ENCODE assay signal across 35 cellular contexts in the genomic region with DNA sequence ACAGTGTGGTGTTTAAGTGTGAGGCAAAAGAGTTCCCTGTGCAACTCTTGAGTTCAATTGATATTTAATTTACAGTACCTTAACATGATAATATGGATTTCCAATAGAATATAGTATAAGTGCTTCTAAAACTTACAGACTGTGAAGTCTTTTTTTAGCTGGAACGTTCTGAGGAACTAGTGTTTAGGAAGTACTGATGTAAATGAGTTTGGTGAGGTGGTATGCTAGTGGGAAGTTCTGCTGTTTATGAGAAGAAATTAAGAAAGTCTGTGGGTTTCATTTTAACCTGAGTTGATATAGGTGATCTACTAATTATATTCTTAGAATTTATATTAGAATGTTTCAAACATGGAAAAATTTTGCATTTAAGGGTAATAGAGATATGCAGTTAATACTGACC. TPM values are rescaled to one million over a fixed set of nuclear protein-coding genes. Genes with fewer than 3 reads are reported as not detected.
A peak's percentile ranks its signal among the peaks of the same experiment; 100 is the strongest.
DNase-seq lines count a peak whose midpoint lies in the region; ATAC-seq, FAIRE-seq and TF ChIP-seq lines count a peak whose summit lies in the region.
"Had no signal": no experiment of that assay in that cellular context is flagged by ENCODE, and none has a peak within 500 bp of the region (broad histone marks: within the 10 kb centered on the region; RNA-seq: fewer than 3 reads in every experiment).

No MANE protein-coding gene starts in this region.

- H3K9ac ChIP-seq in IMR-90 (ENCODE audit: low read depth, low read length): no peak overlapping the region
- no peak overlapping the region for H3K9ac ChIP-seq in smooth muscle cell (ENCODE audit: low read depth)
- H3K9ac ChIP-seq in HepG2 (ENCODE audit: insufficient read depth, low read depth, low read length): no peak overlapping the region
- H3K9ac ChIP-seq: GM23248 had no signal

- TF ChIP-seq RAD21 in IMR-90 (IDR thresholded peaks at IDR 0.05; ENCODE audit: low read length): no peak
- no peak for TF ChIP-seq RAD21 in HepG2 (CRISPR knock-in tag; IDR thresholded peaks at IDR 0.05)

- intact Hi-C loops in activated CD4-positive, alpha-beta memory T cell treated with anti-CD3 and anti-CD28 coated beads for 36 hours (cut with micrococcal nuclease): no loop called here
- intact Hi-C loops in IMR-90 (cut with micrococcal nuclease) (no loop called here), HepG2 (cut with micrococcal nuclease; ENCODE audit: unreplicated experiment) (no loop called here)

- peaks cover 3% of the 10 kb centered on the region for H3K9me1 ChIP-seq in IMR-90 (ENCODE audit: insufficient read depth, low read length)

- H3K9me3 ChIP-seq in IMR-90 (ENCODE audit: control insufficient read depth, insufficient read depth, low read length) (no peaks in the 10 kb centered on the region), smooth muscle cell (replicated peaks; ENCODE audit: low read depth) (no peaks in the 10 kb centered on the region), HepG2 (ENCODE audit: low read length) (no peaks in the 10 kb centered on the region)
- H3K9me3 ChIP-seq: colonic mucosa, psoas muscle, sigmoid colon, SJCRH30 had no signal

- POLR2A ChIA-PET in activated CD4-positive, alpha-beta memory T cell treated with anti-CD3 and anti-CD28 coated beads for 36 hours (lab: Charles Lee): no interaction called here
- POLR2A ChIA-PET in activated CD4-positive, alpha-beta memory T cell treated with anti-CD3 and anti-CD28 coated beads, Interleukin-2, amount 10 ng/mL, durations not matched to agents 7 days and 5 days (lab: Charles Lee): interaction anchor here (1.1 to 3.9 kb wide), 5 partner anchors 26 to 55 kb away, joined by 3 to 14 read pairs (median 3); a partner anchor contains a TSS
- POLR2A ChIA-PET in IMR-90 (lab: Charles Lee; ENCODE audit: unreplicated experiment): no interaction called here
- POLR2A ChIA-PET in HepG2 (lab: Yijun Ruan, JAX): no interaction called here

- H2BK120ac ChIP-seq in IMR-90 (ENCODE audit: low read depth, low read length): no peak overlapping the region

- H3K4me3 ChIP-seq in IMR-90 (ENCODE audit: insufficient read depth, low read depth, low read length) (no peak overlapping the region), smooth muscle cell (no peak overlapping the region), HepG2 (replicated peaks in 1 of 3; ENCODE audit: insufficient read depth in 1 of 3, low read depth in 2 of 3, low read length in 3 of 3) (no peak overlapping the region)
- H3K4me3 ChIP-seq: cardiac muscle cell, colonic mucosa, GM23248, psoas muscle, sigmoid colon, SJCRH30 had no signal

- H3K4me2 ChIP-seq in IMR-90 (ENCODE audit: low read depth, low read length) (no peak overlapping the region), smooth muscle cell (no peak overlapping the region), HepG2 (ENCODE audit: low read depth, low read length) (no peak overlapping the region)

- no peak overlapping the region for H4K8ac ChIP-seq in IMR-90 (ENCODE audit: low read depth in 2 of 2, low read length in 2 of 2)

- no peak overlapping the region for H2AFZ ChIP-seq in IMR-90 (replicated peaks; ENCODE audit: low read length, poor library complexity)
- no peak overlapping the region for H2AFZ ChIP-seq in smooth muscle cell (ENCODE audit: low read depth)
- H2AFZ ChIP-seq in HepG2 (ENCODE audit: low read length): no peak overlapping the region
- H2AFZ ChIP-seq: GM23248 had no signal

- no peak overlapping the region for H3K4ac ChIP-seq in IMR-90 (ENCODE audit: low read depth, low read length)

- dilution Hi-C loops in IMR-90 (cut with HindIII; ENCODE audit: low sequenced_read_pairs, unreplicated experiment): no loop called here

- no CpG with 5 or more reads among the region's 1 CpG for WGBS in IMR-90 (ENCODE audit: extremely low coverage in 2 of 2, insufficient read length in 1 of 2), 2 experiments
- WGBS in smooth muscle cell (ENCODE audit: low lambda C conversion rate): 94% methylated on average over 1 of the region's 1 CpG
- WGBS in HepG2 (ENCODE audit: low lambda C conversion rate): 100% methylated on average over 1 of the region's 1 CpG

- peaks cover 39% of the 10 kb centered on the region for H3K36me3 ChIP-seq in IMR-90 (ENCODE audit: control insufficient read depth, insufficient read depth, low read length)
- peaks cover 35% of the 10 kb centered on the region for H3K36me3 ChIP-seq in smooth muscle cell (ENCODE audit: low read depth)
- H3K36me3 ChIP-seq in HepG2 (replicated peaks in 1 of 2; ENCODE audit: control insufficient read depth in 1 of 2, insufficient read depth in 2 of 2, low read length in 2 of 2): peaks cover 39 to 90% of the 10 kb centered on the region in 2 experiments

- FAIRE-seq in HepG2 (lab: Jason Lieb, UNC): no peak

- no peak overlapping the region for H3K18ac ChIP-seq in IMR-90 (ENCODE audit: low read depth, low read length)

- TF ChIP-seq CTCF in IMR-90 (conservative IDR thresholded peaks at IDR 0.05; ENCODE audit: low read depth, low read length) (no peak), brain (conservative IDR thresholded peaks at IDR 0.05) (no peak), smooth muscle cell (IDR thresholded peaks at IDR 0.05; ENCODE audit: borderline replicate concordance, insufficient read depth, poor library complexity, severe bottlenecking) (no peak), HepG2 (CRISPR knock-in tag; IDR thresholded peaks at IDR 0.05) (no peak)

- no peaks in the 10 kb centered on the region for H3K27me3 ChIP-seq in IMR-90 (ENCODE audit: control insufficient read depth, insufficient read depth, low read length)
- H3K27me3 ChIP-seq in smooth muscle cell (ENCODE audit: low read depth): no peaks in the 10 kb centered on the region
- H3K27me3 ChIP-seq in HepG2 (ENCODE audit: control insufficient read depth in 1 of 2, insufficient read depth in 2 of 2, low read length in 2 of 2): no peaks in the 10 kb centered on the region
- H3K27me3 ChIP-seq: cardiac muscle cell, colonic mucosa, sigmoid colon, SJCRH30 had no signal

- TF ChIP-seq POLR2A in IMR-90 (IDR thresholded peaks at IDR 0.05; ENCODE audit: low read depth, low read length) (no peak), HepG2 (IDR thresholded peaks at IDR 0.05; ENCODE audit: insufficient read depth in 1 of 2, low read depth in 2 of 2, low read length in 2 of 2) (no peak)

- no TSS peak for BruUV-seq in IMR-90 (replicated peaks; lab: Mats Ljungman, UMichigan)
- BruUV-seq in HepG2 (replicated peaks; lab: Mats Ljungman, UMichigan): no TSS peak

- TF ChIP-seq EP300 in HepG2 (IDR thresholded peaks at IDR 0.05; ENCODE audit: low read depth in 2 of 2, low read length in 2 of 2) (no peak), HepG2 (CRISPR knock-in tag; IDR thresholded peaks at IDR 0.05; ENCODE audit: borderline replicate concordance) (no peak)

- H3K56ac ChIP-seq in IMR-90 (ENCODE audit: extremely low read depth, insufficient read depth, low read length): no peak overlapping the region

- no peak overlapping the region for H2AK5ac ChIP-seq in IMR-90 (ENCODE audit: low read depth, low read length)

- H3K27ac ChIP-seq in IMR-90 (ENCODE audit: insufficient read depth, low read length) (no peak overlapping the region), smooth muscle cell (ENCODE audit: low read depth) (peak overlapping the region; percentile 22), HepG2 (ENCODE audit: extremely low read length, insufficient read depth, low read length) (no peak overlapping the region)
- H3K27ac ChIP-seq: 22Rv1, cardiac muscle cell, colonic mucosa, GM23248, psoas muscle, sigmoid colon, SJCRH30 had no signal

- H4K20me1 ChIP-seq in IMR-90 (ENCODE audit: insufficient read depth, low read length) (peaks cover 3% of the 10 kb centered on the region; the same call in 1 of the 2 replicates), smooth muscle cell (ENCODE audit: low read depth) (peaks cover 79% of the 10 kb centered on the region), HepG2 (ENCODE audit: insufficient read depth, low read length) (no peaks in the 10 kb centered on the region)

- no peak overlapping the region for H2BK20ac ChIP-seq in IMR-90 (ENCODE audit: low read depth, low read length)

- no peaks in the 10 kb centered on the region for H3K9me3 Mint-ChIP-seq in activated CD4-positive, alpha-beta memory T cell treated with anti-CD3 and anti-CD28 coated beads for 36 hours
- H3K9me3 Mint-ChIP-seq in activated CD4-positive, alpha-beta memory T cell treated with anti-CD3 and anti-CD28 coated beads, Interleukin-2, amount 10 ng/mL, durations not matched to agents 7 days and 5 days: no peaks in the 10 kb centered on the region
- no peaks in the 10 kb centered on the region for H3K9me3 Mint-ChIP-seq in brain
- H3K9me3 Mint-ChIP-seq: activated naive CD4-positive, alpha-beta T cell treated with anti-CD3 and anti-CD28 coated beads, Interleukin-2, amount 10 ng/mL, durations not matched to agents 7 days and 5 days; CD14-positive monocyte; IgD-negative memory B cell had no signal

- no peak overlapping the region for H3K14ac ChIP-seq in IMR-90 (replicated peaks; ENCODE audit: low read depth, low read length)

- DNase-seq in activated CD4-positive, alpha-beta memory T cell treated with anti-CD3 and anti-CD28 coated beads for 36 hours: no peak
- DNase-seq in activated CD4-positive, alpha-beta memory T cell treated with anti-CD3 and anti-CD28 coated beads, Interleukin-2, amount 10 ng/mL, durations not matched to agents 7 days and 5 days: no peak
- DNase-seq in IMR-90 (no peak), smooth muscle cell (lab: John Stamatoyannopoulos, UW; ENCODE audit: unreplicated experiment) (no peak), COLO829 (ENCODE audit: low spot score) (no peak), HepG2 (ENCODE audit: low spot score) (no peak)
- DNase-seq: activated CD4-positive, alpha-beta T cell treated with anti-CD3 and anti-CD28 coated beads for 48 hours; activated naive CD4-positive, alpha-beta T cell treated with anti-CD3 and anti-CD28 coated beads, Interleukin-2, amount 10 ng/mL, durations not matched to agents 7 days and 5 days; anterior cingulate cortex; colonic mucosa; DMS79 treated with DMSO at 0.1 percent for 48 hours; effector CD8-positive, alpha-beta T cell; erythroblast; GF-D8; GM23248; mesendoderm; NCI-H1092 treated with DMSO at 0.1 percent for 48 hours; NCI-H187 treated with DMSO at 0.1 percent for 48 hours; NCI-H2171; NCI-H510A; psoas muscle; RPMI8226; sigmoid colon; SJCRH30; stimulated activated CD4-positive, alpha-beta T cell treated with anti-CD3 and anti-CD28 coated beads, Interleukin-4, amount 100 ng/mL, for 24 hours; substantia nigra; SW 1271; T-helper 9 cell; trophoblast cell had no signal

- peaks cover 33% of the 10 kb centered on the region for H3K36me3 Mint-ChIP-seq in activated CD4-positive, alpha-beta memory T cell treated with anti-CD3 and anti-CD28 coated beads for 36 hours
- peaks cover 67% of the 10 kb centered on the region for H3K36me3 Mint-ChIP-seq in activated CD4-positive, alpha-beta memory T cell treated with anti-CD3 and anti-CD28 coated beads, Interleukin-2, amount 10 ng/mL, durations not matched to agents 7 days and 5 days (ENCODE audit: low read depth)
- peaks cover 55% of the 10 kb centered on the region for H3K36me3 Mint-ChIP-seq in brain

- CTCF ChIA-PET in activated CD4-positive, alpha-beta memory T cell treated with anti-CD3 and anti-CD28 coated beads for 36 hours (lab: Charles Lee): interaction anchor here (1.2 kb wide), 2 partner anchors 32 to 239 kb away, joined by 3 read pairs; a partner anchor contains a TSS
- CTCF ChIA-PET in activated CD4-positive, alpha-beta memory T cell treated with anti-CD3 and anti-CD28 coated beads, Interleukin-2, amount 10 ng/mL, durations not matched to agents 7 days and 5 days (lab: Charles Lee): interaction anchor here (1.5 kb wide), 1 partner anchor 32 kb away, joined by 4 read pairs; a partner anchor contains a TSS
- CTCF ChIA-PET in IMR-90 (lab: Yijun Ruan, JAX) (no interaction called here), HepG2 (lab: Yijun Ruan, JAX; ENCODE audit: low intra/inter-chr PET ratio, low total read pairs) (no interaction called here)

- peaks cover 13% of the 10 kb centered on the region for H3K4me1 Mint-ChIP-seq in activated CD4-positive, alpha-beta memory T cell treated with anti-CD3 and anti-CD28 coated beads for 36 hours (ENCODE audit: low read depth)
- peaks cover 14% of the 10 kb centered on the region for H3K4me1 Mint-ChIP-seq in activated CD4-positive, alpha-beta memory T cell treated with anti-CD3 and anti-CD28 coated beads, Interleukin-2, amount 10 ng/mL, durations not matched to agents 7 days and 5 days
- H3K4me1 Mint-ChIP-seq in brain: no peaks in the 10 kb centered on the region

- no peak overlapping the region for H2BK15ac ChIP-seq in IMR-90 (ENCODE audit: low read depth, low read length)

- no peak overlapping the region; the same call in 1 of the 2 replicates for H3K23ac ChIP-seq in IMR-90 (ENCODE audit: low read depth, low read length)

- no peaks in the 10 kb centered on the region for H3K27me3 Mint-ChIP-seq in activated CD4-positive, alpha-beta memory T cell treated with anti-CD3 and anti-CD28 coated beads for 36 hours
- H3K27me3 Mint-ChIP-seq in activated CD4-positive, alpha-beta memory T cell treated with anti-CD3 and anti-CD28 coated beads, Interleukin-2, amount 10 ng/mL, durations not matched to agents 7 days and 5 days: no peaks in the 10 kb centered on the region
- no peaks in the 10 kb centered on the region for H3K27me3 Mint-ChIP-seq in brain
- H3K27me3 Mint-ChIP-seq: activated naive CD4-positive, alpha-beta T cell treated with anti-CD3 and anti-CD28 coated beads, Interleukin-2, amount 10 ng/mL, durations not matched to agents 7 days and 5 days; IgD-negative memory B cell had no signal

- H2BK5ac ChIP-seq in IMR-90 (ENCODE audit: low read depth, low read length, poor library complexity, severe bottlenecking): peak overlapping the region; percentile 48

- H3K4me1 ChIP-seq in IMR-90 (ENCODE audit: control insufficient read depth, insufficient read depth, low read length): peaks cover 11% of the 10 kb centered on the region
- H3K4me1 ChIP-seq in smooth muscle cell (ENCODE audit: low read depth): no peaks in the 10 kb centered on the region
- no peaks in the 10 kb centered on the region for H3K4me1 ChIP-seq in HepG2 (ENCODE audit: insufficient read depth, low read length)
- H3K4me1 ChIP-seq: psoas muscle, SJCRH30 had no signal

- H4K91ac ChIP-seq in IMR-90 (ENCODE audit: insufficient read depth, low read depth, low read length): no peak overlapping the region

- ATAC-seq in IMR-90 (ENCODE audit: low read depth) (no peak), GM19023 (IDR thresholded peaks at IDR 0.05; ENCODE audit: unreplicated experiment) (no peak), HepG2 (no peak)
- ATAC-seq: psoas muscle had no signal

- H3F3A ChIP-seq in smooth muscle cell (ENCODE audit: low read depth): peaks cover 19% of the 10 kb centered on the region

- H3K4me3 Mint-ChIP-seq in activated CD4-positive, alpha-beta memory T cell treated with anti-CD3 and anti-CD28 coated beads for 36 hours: no peak overlapping the region
- H3K4me3 Mint-ChIP-seq in activated CD4-positive, alpha-beta memory T cell treated with anti-CD3 and anti-CD28 coated beads, Interleukin-2, amount 10 ng/mL, durations not matched to agents 7 days and 5 days: no peak overlapping the region
- no peak overlapping the region for H3K4me3 Mint-ChIP-seq in brain
- H3K4me3 Mint-ChIP-seq: activated naive CD4-positive, alpha-beta T cell treated with anti-CD3 and anti-CD28 coated beads, Interleukin-2, amount 10 ng/mL, durations not matched to agents 7 days and 5 days; CD14-positive monocyte had no signal

- H4K5ac ChIP-seq in IMR-90 (ENCODE audit: low read depth, low read length): no peak overlapping the region

- H3K27ac Mint-ChIP-seq in activated CD4-positive, alpha-beta memory T cell treated with anti-CD3 and anti-CD28 coated beads for 36 hours: peak overlapping the region; percentile 58
- no peak overlapping the region for H3K27ac Mint-ChIP-seq in activated CD4-positive, alpha-beta memory T cell treated with anti-CD3 and anti-CD28 coated beads, Interleukin-2, amount 10 ng/mL, durations not matched to agents 7 days and 5 days
- H3K27ac Mint-ChIP-seq in brain: peak overlapping the region in 3 of 5 experiments; percentile 43 to 92 (median 49)
- H3K27ac Mint-ChIP-seq: activated naive CD4-positive, alpha-beta T cell treated with anti-CD3 and anti-CD28 coated beads, Interleukin-2, amount 10 ng/mL, durations not matched to agents 7 days and 5 days had no signal

- in situ Hi-C loops in IMR-90 (cut with MboI; ENCODE audit: low sequenced_read_pairs): loop anchor here (5.0 kb wide), 1 partner anchor 48 kb away; no protein-coding TSS in a partner anchor
- in situ Hi-C loops in HepG2 (cut with HindIII; ENCODE audit: extremely low pct_ligation_motif_present, low pct_unique_long_range_greater_than_20kb): no loop called here

- no peak overlapping the region for H2AK9ac ChIP-seq in IMR-90 (replicated peaks; ENCODE audit: low read depth, low read length, poor library complexity)

- H3K79me2 ChIP-seq in smooth muscle cell (ENCODE audit: low read depth) (peaks cover 67% of the 10 kb centered on the region), HepG2 (ENCODE audit: insufficient read depth, low read length) (peaks cover 2% of the 10 kb centered on the region)

- H3K79me1 ChIP-seq in IMR-90 (ENCODE audit: low read depth in 1 of 2, low read length in 2 of 2): peaks cover 29 to 56% of the 10 kb centered on the region in 2 experiments

RNA-seq across cellular contexts. Expression of a gene that starts 32.0 kb away (rescaled TPM):
- 10 to 100 TPM; 35.9 TPM for total RNA-seq in activated CD4-positive, alpha-beta memory T cell treated with anti-CD3 and anti-CD28 coated beads for 36 hours
- total RNA-seq in activated CD4-positive, alpha-beta memory T cell treated with anti-CD3 and anti-CD28 coated beads, Interleukin-2, amount 10 ng/mL, durations not matched to agents 7 days and 5 days: 10 to 100 TPM; 22.8 to 23.3 TPM
- 24.9 and 41.7 TPM in 2 replicates for total RNA-seq in IMR-90 (2012; rRNA removed)
- polyA plus RNA-seq in IMR-90 (2012; rRNA removed): 45.7 and 49.7 TPM in 2 replicates
- 16.5 and 31.5 TPM in 2 replicates for polyA plus RNA-seq in IMR-90 (2012; cell fraction: cytosol; rRNA removed)
- polyA plus RNA-seq in IMR-90 (2012; cell fraction: nucleus; rRNA removed; ENCODE audit: low replicate concordance): 4.6 and 33.1 TPM in 2 replicates
- 13.9 TPM for polyA plus RNA-seq in brain (ENCODE audit: insufficient read depth, low read depth, low replicate concordance)
- 11.4 and 28.2 TPM in 2 replicates for total RNA-seq in smooth muscle cell
- polyA plus RNA-seq in smooth muscle cell: 26.2 and 27.5 TPM in 2 replicates
- 48.7 and 67.7 TPM in 2 replicates for total RNA-seq in HepG2 (2016; rRNA removed; fragmentation: Illumina TruSeq; extraction: Trizol)
- total RNA-seq in HepG2 (2016; cell fraction: cytosol; rRNA removed; fragmentation: Illumina TruSeq; extraction: Trizol; ENCODE audit: low read depth): 24.5 and 30.9 TPM in 2 replicates
- 43.2 and 68.2 TPM in 2 replicates for total RNA-seq in HepG2 (2016; cell fraction: insoluble cytoplasmic fraction; rRNA removed; fragmentation: Illumina TruSeq; extraction: Trizol)
- total RNA-seq in HepG2 (2016; cell fraction: membrane; rRNA removed; fragmentation: Illumina TruSeq; extraction: Trizol): 26.1 and 28.8 TPM in 2 replicates
- 57.2 and 59.6 TPM in 2 replicates for total RNA-seq in HepG2 (2016; cell fraction: nucleus; rRNA removed; fragmentation: Illumina TruSeq; extraction: Trizol)
- polyA plus RNA-seq in HepG2 (2011; rRNA removed): 73.6 and 83.3 TPM in 2 replicates
- polyA plus RNA-seq in HepG2 (2011; cell fraction: cytosol; rRNA removed): 52.4 and 80.1 TPM in 2 replicates
- 24.3 and 32.5 TPM in 2 replicates for polyA plus RNA-seq in HepG2 (2011; cell fraction: nucleus; rRNA removed)
- polyA plus RNA-seq in HepG2 (2012): 61.8 and 70.1 TPM in 2 replicates
- polyA plus RNA-seq in HepG2 (2016; cell fraction: cytosol; fragmentation: Illumina TruSeq; extraction: Trizol; ENCODE audit: low read depth): 19.3 and 20.0 TPM in 2 replicates
- 49.4 and 52.0 TPM in 2 replicates for polyA plus RNA-seq in HepG2 (2016; cell fraction: insoluble cytoplasmic fraction; fragmentation: Illumina TruSeq; extraction: Trizol; ENCODE audit: low read depth)
- polyA plus RNA-seq in HepG2 (2016; cell fraction: membrane; fragmentation: Illumina TruSeq; extraction: Trizol; ENCODE audit: low read depth): 19.4 and 21.2 TPM in 2 replicates
- polyA plus RNA-seq in HepG2 (2016; cell fraction: nucleus; fragmentation: Illumina TruSeq; extraction: Trizol; ENCODE audit: insufficient read depth, low read depth): 111 and 117 TPM in 2 replicates
- 40.8 and 45.5 TPM in 2 replicates for polyA minus RNA-seq in HepG2 (2011; rRNA and poly(A)+ RNA removed; ENCODE audit: low replicate concordance)
- 17.2 and 20.3 TPM in 2 replicates for polyA minus RNA-seq in HepG2 (2011; cell fraction: cytosol; rRNA and poly(A)+ RNA removed)
- 31.4 and 37.7 TPM in 2 replicates for polyA minus RNA-seq in HepG2 (2011; cell fraction: nucleus; rRNA and poly(A)+ RNA removed)

RNA-seq across cellular contexts. Expression of a gene that starts 32.2 kb away (rescaled TPM):
- 100 to 1,000 TPM; 517 to 553 TPM for total RNA-seq in activated CD4-positive, alpha-beta memory T cell treated with anti-CD3 and anti-CD28 coated beads for 36 hours
- total RNA-seq in activated CD4-positive, alpha-beta memory T cell treated with anti-CD3 and anti-CD28 coated beads, Interleukin-2, amount 10 ng/mL, durations not matched to agents 7 days and 5 days: 100 to 1,000 TPM; 398 to 408 TPM
- total RNA-seq in IMR-90 (2012; rRNA removed) (197 and 272 TPM in 2 replicates), smooth muscle cell (514 and 545 TPM in 2 replicates), HepG2 (2016; rRNA removed; fragmentation: Illumina TruSeq; extraction: Trizol) (80.3 and 186 TPM in 2 replicates)
- polyA plus RNA-seq in IMR-90 (2012; rRNA removed) (59.9 and 89.8 TPM in 2 replicates), brain (ENCODE audit: insufficient read depth, low read depth, low replicate concordance) (34.0 TPM), smooth muscle cell (102 and 116 TPM in 2 replicates), HepG2 (2011; rRNA removed) (262 and 271 TPM in 2 replicates)
- polyA plus RNA-seq in IMR-90 (2012; cell fraction: cytosol; rRNA removed): 9.5 and 20.9 TPM in 2 replicates
- polyA plus RNA-seq in IMR-90 (2012; cell fraction: nucleus; rRNA removed; ENCODE audit: low replicate concordance): 28.0 and 437 TPM in 2 replicates
- total RNA-seq in HepG2 (2016; cell fraction: cytosol; rRNA removed; fragmentation: Illumina TruSeq; extraction: Trizol; ENCODE audit: low read depth): 81.7 and 81.9 TPM in 2 replicates
- total RNA-seq in HepG2 (2016; cell fraction: insoluble cytoplasmic fraction; rRNA removed; fragmentation: Illumina TruSeq; extraction: Trizol): 87.6 and 200 TPM in 2 replicates
- total RNA-seq in HepG2 (2016; cell fraction: membrane; rRNA removed; fragmentation: Illumina TruSeq; extraction: Trizol): 64.7 and 72.7 TPM in 2 replicates
- total RNA-seq in HepG2 (2016; cell fraction: nucleus; rRNA removed; fragmentation: Illumina TruSeq; extraction: Trizol): 414 and 436 TPM in 2 replicates
- 66.8 and 107 TPM in 2 replicates for polyA plus RNA-seq in HepG2 (2011; cell fraction: cytosol; rRNA removed)
- 244 and 352 TPM in 2 replicates for polyA plus RNA-seq in HepG2 (2011; cell fraction: nucleus; rRNA removed)
- polyA plus RNA-seq in HepG2 (2012): 151 and 169 TPM in 2 replicates
- 21.0 and 21.9 TPM in 2 replicates for polyA plus RNA-seq in HepG2 (2016; cell fraction: cytosol; fragmentation: Illumina TruSeq; extraction: Trizol; ENCODE audit: low read depth)
- polyA plus RNA-seq in HepG2 (2016; cell fraction: insoluble cytoplasmic fraction; fragmentation: Illumina TruSeq; extraction: Trizol; ENCODE audit: low read depth): 78.4 and 81.5 TPM in 2 replicates
- polyA plus RNA-seq in HepG2 (2016; cell fraction: membrane; fragmentation: Illumina TruSeq; extraction: Trizol; ENCODE audit: low read depth): 34.4 and 38.6 TPM in 2 replicates
- 277 and 292 TPM in 2 replicates for polyA plus RNA-seq in HepG2 (2016; cell fraction: nucleus; fragmentation: Illumina TruSeq; extraction: Trizol; ENCODE audit: insufficient read depth, low read depth)
- 294 and 406 TPM in 2 replicates for polyA minus RNA-seq in HepG2 (2011; rRNA and poly(A)+ RNA removed; ENCODE audit: low replicate concordance)
- polyA minus RNA-seq in HepG2 (2011; cell fraction: cytosol; rRNA and poly(A)+ RNA removed): 134 and 182 TPM in 2 replicates
- polyA minus RNA-seq in HepG2 (2011; cell fraction: nucleus; rRNA and poly(A)+ RNA removed): 788 and 1,143 TPM in 2 replicates

RNA-seq across cellular contexts. Expression of a gene that starts 55.5 kb away (rescaled TPM):
- 100 to 1,000 TPM; 203 to 206 TPM for total RNA-seq in activated CD4-positive, alpha-beta memory T cell treated with anti-CD3 and anti-CD28 coated beads for 36 hours
- 100 to 1,000 TPM; 156 to 163 TPM for total RNA-seq in activated CD4-positive, alpha-beta memory T cell treated with anti-CD3 and anti-CD28 coated beads, Interleukin-2, amount 10 ng/mL, durations not matched to agents 7 days and 5 days
- 576 and 641 TPM in 2 replicates for total RNA-seq in IMR-90 (2012; rRNA removed)
- 156 and 181 TPM in 2 replicates for polyA plus RNA-seq in IMR-90 (2012; rRNA removed)
- 72.2 and 169 TPM in 2 replicates for polyA plus RNA-seq in IMR-90 (2012; cell fraction: cytosol; rRNA removed)
- 55.8 and 274 TPM in 2 replicates for polyA plus RNA-seq in IMR-90 (2012; cell fraction: nucleus; rRNA removed; ENCODE audit: low replicate concordance)
- 135 TPM for polyA plus RNA-seq in brain (ENCODE audit: insufficient read depth, low read depth, low replicate concordance)
- total RNA-seq in smooth muscle cell: 362 and 378 TPM in 2 replicates
- polyA plus RNA-seq in smooth muscle cell: 102 and 114 TPM in 2 replicates
- total RNA-seq in HepG2 (2016; rRNA removed; fragmentation: Illumina TruSeq; extraction: Trizol): 283 and 643 TPM in 2 replicates
- 19.6 and 21.0 TPM in 2 replicates for total RNA-seq in HepG2 (2016; cell fraction: cytosol; rRNA removed; fragmentation: Illumina TruSeq; extraction: Trizol; ENCODE audit: low read depth)
- 267 and 594 TPM in 2 replicates for total RNA-seq in HepG2 (2016; cell fraction: insoluble cytoplasmic fraction; rRNA removed; fragmentation: Illumina TruSeq; extraction: Trizol)
- 63.1 and 72.1 TPM in 2 replicates for total RNA-seq in HepG2 (2016; cell fraction: membrane; rRNA removed; fragmentation: Illumina TruSeq; extraction: Trizol)
- 282 and 292 TPM in 2 replicates for total RNA-seq in HepG2 (2016; cell fraction: nucleus; rRNA removed; fragmentation: Illumina TruSeq; extraction: Trizol)
- 110 and 134 TPM in 2 replicates for polyA plus RNA-seq in HepG2 (2011; rRNA removed)
- 125 and 195 TPM in 2 replicates for polyA plus RNA-seq in HepG2 (2011; cell fraction: cytosol; rRNA removed)
- 64.1 and 73.6 TPM in 2 replicates for polyA plus RNA-seq in HepG2 (2011; cell fraction: nucleus; rRNA removed)
- 126 and 165 TPM in 2 replicates for polyA plus RNA-seq in HepG2 (2012)
- 9.6 and 11.7 TPM in 2 replicates for polyA plus RNA-seq in HepG2 (2016; cell fraction: cytosol; fragmentation: Illumina TruSeq; extraction: Trizol; ENCODE audit: low read depth)
- polyA plus RNA-seq in HepG2 (2016; cell fraction: insoluble cytoplasmic fraction; fragmentation: Illumina TruSeq; extraction: Trizol; ENCODE audit: low read depth): 350 and 354 TPM in 2 replicates
- polyA plus RNA-seq in HepG2 (2016; cell fraction: membrane; fragmentation: Illumina TruSeq; extraction: Trizol; ENCODE audit: low read depth): 37.1 and 44.2 TPM in 2 replicates
- 217 and 222 TPM in 2 replicates for polyA plus RNA-seq in HepG2 (2016; cell fraction: nucleus; fragmentation: Illumina TruSeq; extraction: Trizol; ENCODE audit: insufficient read depth, low read depth)
- 363 and 456 TPM in 2 replicates for polyA minus RNA-seq in HepG2 (2011; rRNA and poly(A)+ RNA removed; ENCODE audit: low replicate concordance)
- 307 and 353 TPM in 2 replicates for polyA minus RNA-seq in HepG2 (2011; cell fraction: cytosol; rRNA and poly(A)+ RNA removed)
- polyA minus RNA-seq in HepG2 (2011; cell fraction: nucleus; rRNA and poly(A)+ RNA removed): 208 and 274 TPM in 2 replicates

Comparison
In these comparisons a context has a peak if more than half of its experiments do, and no peak if none do; other contexts are left out.
1. CTCF ChIA-PET loops: an anchor here in activated CD4-positive, alpha-beta memory T cell treated with anti-CD3 and anti-CD28 coated beads for 36 hours (1.2 kb wide) and activated CD4-positive, alpha-beta memory T cell treated with anti-CD3 and anti-CD28 coated beads, Interleukin-2, amount 10 ng/mL, durations not matched to agents 7 days and 5 days (1.5 kb wide); none called in IMR-90 and HepG2.